1 cellular context compared by ENCODE assay signal in the genomic region with DNA sequence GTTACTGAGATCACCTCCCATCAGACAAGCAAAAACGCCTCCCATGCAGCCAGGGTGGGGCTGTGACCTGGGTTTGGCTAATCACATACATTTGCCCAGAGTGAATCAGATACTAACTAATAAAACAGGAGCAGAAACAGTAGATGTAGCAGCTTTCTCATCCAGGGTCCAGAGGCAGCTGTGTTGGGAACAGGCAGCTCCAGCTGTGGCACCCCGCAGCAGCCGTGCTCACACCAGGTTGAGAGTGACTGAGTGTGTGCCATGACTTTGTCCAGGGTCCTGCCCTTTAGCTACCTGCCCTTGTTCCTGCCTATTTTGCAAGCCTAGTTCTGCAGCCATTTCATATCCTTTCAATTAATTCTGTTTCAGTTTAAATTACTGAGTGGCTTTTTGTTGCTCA.
TF ChIP-seq lines count a peak whose summit lies in the region.

No MANE protein-coding gene starts in this region.

TF ChIP-seq in GM23338, 12 proteins besides CTCF, POLR2A, EP300 and RAD21 (continued from another document):
- TF ChIP-seq POLR2AphosphoS5 (IDR thresholded peaks at IDR 0.05; ENCODE audit: low read depth) (no peak), EZH2phosphoT487 (IDR thresholded peaks at IDR 0.05; ENCODE audit: unreplicated experiment) (no peak)
